In genomic region chr6:123641497-123641896, GRCh38 we compare ENCODE assay signal across 10 cellular contexts. TPM values are rescaled to one million over a fixed set of nuclear protein-coding genes. Genes with fewer than 3 reads are reported as not detected.
"Had no signal": no experiment of that assay in that cellular context is flagged by ENCODE, and none has a peak within 500 bp of the region (broad histone marks: within the 10 kb centered on the region; RNA-seq: fewer than 3 reads in every experiment).

No MANE protein-coding gene starts in this region.

- ATAC-seq: HCT116, K562 had no signal

- H3K27ac ChIP-seq: GM23248 had no signal

- H3K4me3 ChIP-seq: GM23248, HAP-1, K562 had no signal

- H3K9me3 ChIP-seq: HAP-1 had no signal

- DNase-seq: GM23248, GOT3, H7, HFFc6, IMR-90, KG1 had no signal

- H3K36me3 ChIP-seq: HAP-1 had no signal

- H3K27ac Mint-ChIP-seq: HFFc6 had no signal

- H3K4me3 Mint-ChIP-seq: HFFc6 had no signal

RNA-seq across cellular contexts. Expression of gene TRDN, which starts 4.7 kb away (rescaled TPM):
- total RNA-seq: GM23248, HFFc6, HT-29, IMR-90 had no signal
